ENCODE assay signal across 7 cellular contexts in the genomic region with DNA sequence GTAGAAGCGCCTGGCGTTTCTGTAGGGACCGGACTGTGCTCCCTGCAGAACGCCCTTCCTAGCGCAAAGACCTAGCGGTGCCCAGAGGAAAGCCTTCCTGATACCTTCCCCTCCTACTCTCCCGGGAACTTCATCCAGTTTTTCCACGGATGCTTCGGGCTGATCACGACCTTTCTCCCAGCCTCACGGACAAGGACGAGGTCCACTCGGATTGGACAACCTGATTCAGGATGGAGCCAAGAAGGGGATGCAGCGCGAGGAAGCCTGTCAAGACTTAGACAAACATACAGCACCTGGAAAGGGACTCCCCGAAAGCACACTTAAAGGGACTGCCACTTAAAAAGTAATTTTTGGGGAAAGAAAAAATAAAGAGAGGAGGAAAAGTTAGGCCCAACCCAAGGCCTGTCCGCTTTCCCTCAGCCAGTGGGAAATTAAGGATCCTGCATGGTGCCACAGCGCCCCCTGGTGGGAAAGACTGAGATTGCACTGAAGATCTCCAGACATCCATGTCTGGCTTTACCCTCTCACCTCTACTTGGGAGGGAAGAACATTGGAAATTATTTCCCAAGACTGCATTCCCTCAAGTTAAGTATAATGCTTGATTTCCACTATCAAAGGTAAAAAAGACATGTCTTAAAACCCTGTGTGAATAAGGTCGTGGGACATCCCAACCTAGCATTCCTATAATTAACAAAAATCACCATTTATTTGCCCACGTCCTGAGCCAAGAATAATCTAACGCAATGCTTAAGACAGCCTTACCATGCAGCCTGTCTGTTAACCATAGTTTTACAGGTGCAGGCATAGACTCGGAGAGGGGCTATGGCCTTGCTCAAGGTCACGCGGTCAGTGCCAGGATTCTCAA. TPM values are rescaled to one million over a fixed set of nuclear protein-coding genes. Genes with fewer than 3 reads are reported as not detected.
DNase-seq lines count a peak whose midpoint lies in the region; ATAC-seq and TF ChIP-seq lines count a peak whose summit lies in the region.

No MANE protein-coding gene starts in this region.

- no peaks in the 10 kb centered on the region for H3K36me3 ChIP-seq in MG63

- H3K4me3 ChIP-seq in MG63: no peak overlapping the region

- DNase-seq in MG63 (peak; percentile 34), WTC11 (ENCODE audit: low spot score) (peak; percentile 88), caudate nucleus (lab: John Stamatoyannopoulos, UW) (peak in 52 of 61 donors; percentile 6 to 85 (median 40)), left lobe of liver (ENCODE audit: low spot score) (peak; percentile 63)
- peak; percentile 62 to 80 for DNase-seq in stimulated activated CD4-positive, alpha-beta T cell treated with anti-CD3 and anti-CD28 coated beads, Interleukin-4, amount 100 ng/mL, for 48 hours (ENCODE audit: low read depth in 2 of 2)

- no peak overlapping the region for H3K27ac ChIP-seq in caudate nucleus (ENCODE audit: low read depth, low read length)

- H3K9me3 ChIP-seq in MG63: no peaks in the 10 kb centered on the region

- peak; percentile 77 for ATAC-seq in WTC11
- ATAC-seq in left lobe of liver: peak; percentile 92
- no peak for ATAC-seq in GM18517 (IDR thresholded peaks at IDR 0.05; ENCODE audit: unreplicated experiment)

- H3K4me1 Mint-ChIP-seq in WTC11: no peaks in the 10 kb centered on the region

- POLR2A ChIA-PET in WTC11 (lab: Charles Lee): no interaction called here

- H3K27me3 Mint-ChIP-seq in WTC11 (ENCODE audit: low read depth): no peaks in the 10 kb centered on the region; the same call in 1 of the 2 replicates

- TF ChIP-seq CTCF in GM12801 (IDR thresholded peaks at IDR 0.05; ENCODE audit: extremely low read depth, insufficient read length) (peak; percentile 47), WTC11 (IDR thresholded peaks at IDR 0.05) (peak; percentile 98)

- no peaks in the 10 kb centered on the region for H3K36me3 Mint-ChIP-seq in WTC11

- no peak overlapping the region for H3K27ac Mint-ChIP-seq in WTC11

- CTCF ChIA-PET in WTC11 (lab: Charles Lee): no interaction called here

- H3K27me3 ChIP-seq in MG63: no peaks in the 10 kb centered on the region

- H3K4me3 Mint-ChIP-seq in WTC11: no peak overlapping the region

- peaks cover 10% of the 10 kb centered on the region for H3K9me3 Mint-ChIP-seq in WTC11

TF ChIP-seq in WTC11, 78 proteins besides CTCF, POLR2A, EP300 and RAD21:
- TF ChIP-seq HMGA2 (CRISPR knock-in tag; IDR thresholded peaks at IDR 0.05) (no peak), CDX4 (CRISPR knock-in tag; IDR thresholded peaks at IDR 0.05; ENCODE audit: borderline replicate concordance) (no peak), PREB (CRISPR knock-in tag; IDR thresholded peaks at IDR 0.05; ENCODE audit: borderline replicate concordance) (no peak), MXD4 (CRISPR knock-in tag; IDR thresholded peaks at IDR 0.05; ENCODE audit: borderline replicate concordance) (no peak), ZNF532 (CRISPR knock-in tag; IDR thresholded peaks at IDR 0.05; ENCODE audit: borderline replicate concordance) (no peak), SP1 (CRISPR knock-in tag; conservative IDR thresholded peaks at IDR 0.05) (no peak), GABPB1 (CRISPR knock-in tag; IDR thresholded peaks at IDR 0.05) (no peak)
- TF ChIP-seq, protein P1, sequence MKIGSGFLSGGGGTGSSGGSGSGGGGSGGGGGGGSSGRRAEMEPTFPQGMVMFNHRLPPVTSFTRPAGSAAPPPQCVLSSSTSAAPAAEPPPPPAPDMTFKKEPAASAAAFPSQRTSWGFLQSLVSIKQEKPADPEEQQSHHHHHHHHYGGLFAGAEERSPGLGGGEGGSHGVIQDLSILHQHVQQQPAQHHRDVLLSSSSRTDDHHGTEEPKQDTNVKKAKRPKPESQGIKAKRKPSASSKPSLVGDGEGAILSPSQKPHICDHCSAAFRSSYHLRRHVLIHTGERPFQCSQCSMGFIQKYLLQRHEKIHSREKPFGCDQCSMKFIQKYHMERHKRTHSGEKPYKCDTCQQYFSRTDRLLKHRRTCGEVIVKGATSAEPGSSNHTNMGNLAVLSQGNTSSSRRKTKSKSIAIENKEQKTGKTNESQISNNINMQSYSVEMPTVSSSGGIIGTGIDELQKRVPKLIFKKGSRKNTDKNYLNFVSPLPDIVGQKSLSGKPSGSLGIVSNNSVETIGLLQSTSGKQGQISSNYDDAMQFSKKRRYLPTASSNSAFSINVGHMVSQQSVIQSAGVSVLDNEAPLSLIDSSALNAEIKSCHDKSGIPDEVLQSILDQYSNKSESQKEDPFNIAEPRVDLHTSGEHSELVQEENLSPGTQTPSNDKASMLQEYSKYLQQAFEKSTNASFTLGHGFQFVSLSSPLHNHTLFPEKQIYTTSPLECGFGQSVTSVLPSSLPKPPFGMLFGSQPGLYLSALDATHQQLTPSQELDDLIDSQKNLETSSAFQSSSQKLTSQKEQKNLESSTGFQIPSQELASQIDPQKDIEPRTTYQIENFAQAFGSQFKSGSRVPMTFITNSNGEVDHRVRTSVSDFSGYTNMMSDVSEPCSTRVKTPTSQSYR (CRISPR knock-in tag; IDR thresholded peaks at IDR 0.05): no peak

RNA-seq across cellular contexts. Expression of gene COPS8, which starts 13.4 kb away (rescaled TPM):
- total RNA-seq in MG63 (2014; rRNA removed; shearing (Covaris generic); ENCODE audit: low replicate concordance): 99.7 and 111 TPM in 2 replicates
- total RNA-seq in WTC11 (2021) (51.0 to 65.9 TPM (median 60.1 TPM) in 3 replicates), left lobe of liver (14.3 TPM)

Comparison
In these comparisons a context has a peak if more than half of its experiments do, and no peak if none do; other contexts are left out.
1. DNase-seq: peak in every context shown above with its lines; median percentile 88 in WTC11; 71 in stimulated activated CD4-positive, alpha-beta T cell treated with anti-CD3 and anti-CD28 coated beads, Interleukin-4, amount 100 ng/mL, for 48 hours; 63 in left lobe of liver; 40 in caudate nucleus; 34 in MG63.